8 cellular contexts compared by ENCODE assay signal in the genomic region with DNA sequence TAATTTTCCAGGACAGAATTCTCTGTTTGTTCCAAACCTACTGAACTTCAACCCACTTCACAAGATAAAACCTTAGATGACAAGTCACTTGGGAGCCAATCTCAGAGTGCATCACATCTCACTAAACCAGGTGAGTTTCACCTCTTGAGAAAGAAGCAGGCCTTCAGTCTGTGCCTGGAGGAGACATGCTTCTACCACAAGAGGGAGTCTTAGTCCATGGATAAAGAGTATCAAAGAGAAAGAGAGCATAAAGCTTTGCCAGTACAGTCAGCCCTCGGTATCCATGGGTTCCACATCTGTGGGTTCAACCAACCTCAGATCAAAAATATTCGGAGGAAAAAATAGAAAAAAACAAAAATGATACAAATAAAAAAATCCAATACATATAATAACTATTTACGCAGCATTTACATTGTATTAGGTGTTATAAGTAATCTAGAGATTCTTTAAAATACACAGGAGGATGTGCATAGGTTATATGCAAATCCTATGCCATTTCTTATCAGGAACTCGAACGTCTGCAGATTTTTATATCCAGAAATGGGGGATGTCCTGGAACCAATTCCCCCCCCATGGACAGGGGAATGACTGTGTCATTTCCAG. TPM values are rescaled to one million over a fixed set of nuclear protein-coding genes. Genes with fewer than 3 reads are reported as not detected.
DNase-seq lines count a peak whose midpoint lies in the region; ATAC-seq, FAIRE-seq and TF ChIP-seq lines count a peak whose summit lies in the region.

No MANE protein-coding gene starts in this region.

- ATAC-seq in HG03520 (IDR thresholded peaks at IDR 0.05; ENCODE audit: unreplicated experiment) (no peak), GM19328 (IDR thresholded peaks at IDR 0.05; ENCODE audit: unreplicated experiment) (no peak)

- TF ChIP-seq CTCF in Caco-2 (IDR thresholded peaks at IDR 0.05; ENCODE audit: insufficient read depth in 1 of 2, low read depth in 1 of 2, low read length in 1 of 2, severe bottlenecking in 1 of 2, unreplicated experiment in 1 of 2) (peak; percentile 81 to 87), astrocyte of the spinal cord (IDR thresholded peaks at IDR 0.05; ENCODE audit: low read depth, low read length) (peak; percentile 83), keratinocyte (optimal IDR thresholded peaks at IDR 0.05 in 1 of 3, IDR thresholded peaks at IDR 0.05 in 1 of 3, conservative IDR thresholded peaks at IDR 0.05 in 1 of 3; ENCODE audit: extremely low read depth in 1 of 3, insufficient read depth in 2 of 3, low read length in 3 of 3) (peak; percentile 69 to 84 (median 75)), type B pancreatic cell (conservative IDR thresholded peaks at IDR 0.05) (peak; percentile 80)

- POLR2A ChIA-PET in Caco-2 (lab: Charles Lee): no interaction called here

- no peak overlapping the region for H3K4me2 ChIP-seq in keratinocyte (ENCODE audit: control insufficient read depth, extremely low read depth, insufficient read depth, low read depth, low read length)

- H3K9me3 Mint-ChIP-seq in Caco-2 (ENCODE audit: unreplicated experiment): no peaks in the 10 kb centered on the region
- H3K9me3 Mint-ChIP-seq in type B pancreatic cell: no peaks in the 10 kb centered on the region

- H2AFZ ChIP-seq in keratinocyte (ENCODE audit: control insufficient read depth, low read length): no peak overlapping the region

- no peak for FAIRE-seq in GM19239 (lab: Jason Lieb, UNC)
- FAIRE-seq in keratinocyte (lab: Jason Lieb, UNC): no peak

- H3K27ac ChIP-seq in keratinocyte (ENCODE audit: control insufficient read depth, insufficient read depth, low read length): no peak overlapping the region

- H3K27me3 ChIP-seq in Caco-2 (replicated peaks; ENCODE audit: control insufficient read depth, insufficient read depth, low read length) (no peaks in the 10 kb centered on the region), keratinocyte (ENCODE audit: control insufficient read depth, extremely low read depth, insufficient read depth, low read length) (no peaks in the 10 kb centered on the region)

- H3K9me1 ChIP-seq in keratinocyte (ENCODE audit: control insufficient read depth, extremely low read depth, insufficient read depth, low read length): no peaks in the 10 kb centered on the region

- H3K4me1 ChIP-seq in Caco-2 (no peaks in the 10 kb centered on the region), keratinocyte (ENCODE audit: control insufficient read depth, extremely low read depth, insufficient read depth, low read length) (no peaks in the 10 kb centered on the region)

- H3K36me3 Mint-ChIP-seq in Caco-2 (ENCODE audit: insufficient read depth, unreplicated experiment) (peaks cover 52% of the 10 kb centered on the region), type B pancreatic cell (peaks cover 15% of the 10 kb centered on the region)

- H3K4me3 Mint-ChIP-seq in Caco-2 (ENCODE audit: unreplicated experiment) (no peak overlapping the region), type B pancreatic cell (no peak overlapping the region)

- H4K20me1 ChIP-seq in keratinocyte (ENCODE audit: control insufficient read depth, extremely low read depth, insufficient read depth, low read length): no peaks in the 10 kb centered on the region

- H3K36me3 ChIP-seq in Caco-2 (ENCODE audit: control insufficient read depth, insufficient read depth, low read length) (0 out of 2 replicates have a peak, but pooled peaks cover 1% of the 10 kb centered on the region), keratinocyte (ENCODE audit: control insufficient read depth in 2 of 2, extremely low read depth in 1 of 2, insufficient read depth in 2 of 2, low read length in 2 of 2) (peaks cover 4 to 12% of the 10 kb centered on the region in 2 experiments)

- no peaks in the 10 kb centered on the region for H3K27me3 Mint-ChIP-seq in Caco-2 (ENCODE audit: insufficient read depth, unreplicated experiment)
- H3K27me3 Mint-ChIP-seq in type B pancreatic cell: no peaks in the 10 kb centered on the region

- in situ Hi-C loops in astrocyte of the spinal cord (cut with HindIII; ENCODE audit: low sequenced_read_pairs): no loop called here

- intact Hi-C loops in Caco-2 (cut with micrococcal nuclease; ENCODE audit: unreplicated experiment): loop anchor here (1.0 to 2.0 kb wide), 3 partner anchors 43 to 289 kb away; no protein-coding TSS in a partner anchor

- dilution Hi-C loops in keratinocyte (cut with MboI; ENCODE audit: extremely low pct_ligation_motif_present, low sequenced_read_pairs): no loop called here

- H3K9ac ChIP-seq in keratinocyte (ENCODE audit: control insufficient read depth, extremely low read depth, insufficient read depth, low read length): no peak overlapping the region

- H3K4me3 ChIP-seq in Caco-2 (ENCODE audit: low read depth, low read length) (no peak overlapping the region), astrocyte of the spinal cord (ENCODE audit: low read depth, low read length) (no peak overlapping the region), keratinocyte (ENCODE audit: control insufficient read depth in 2 of 3, extremely low read depth in 1 of 3, insufficient read depth in 2 of 3, low read depth in 1 of 3, low read length in 3 of 3) (no peak overlapping the region)

- H3K79me2 ChIP-seq in keratinocyte (ENCODE audit: control insufficient read depth, insufficient read depth, low read length): no peaks in the 10 kb centered on the region

- H3K27ac Mint-ChIP-seq in Caco-2 (ENCODE audit: unreplicated experiment) (no peak overlapping the region), type B pancreatic cell (no peak overlapping the region)

- DNase-seq in Caco-2: peak; percentile 52 to 70
- peak; percentile 40 for DNase-seq in GM19239 (ENCODE audit: insufficient read length, low spot score)
- DNase-seq in NCI-H69 (lab: John Stamatoyannopoulos, UW): peak; percentile 70
- DNase-seq in astrocyte of the spinal cord (ENCODE audit: low read depth, low spot score): peak; percentile 58
- no peak for DNase-seq in keratinocyte (ENCODE audit: low read depth, low spot score)
- no peak for DNase-seq in type B pancreatic cell (ENCODE audit: extremely low spot score, unreplicated experiment)

- BruUV-seq in Caco-2 (replicated peaks; lab: Mats Ljungman, UMichigan): no TSS peak

- H3K4me1 Mint-ChIP-seq in Caco-2 (ENCODE audit: low read depth, unreplicated experiment) (no peaks in the 10 kb centered on the region), type B pancreatic cell (ENCODE audit: unreplicated experiment) (no peaks in the 10 kb centered on the region)

- CTCF ChIA-PET in Caco-2 (lab: Charles Lee): interaction anchor here (0.6 to 2.2 kb wide), 9 partner anchors 16 to 289 kb away, joined by 3 to 25 read pairs (median 4); a partner anchor contains a TSS

- H3K9me3 ChIP-seq in Caco-2: no peaks in the 10 kb centered on the region
- no peaks in the 10 kb centered on the region for H3K9me3 ChIP-seq in keratinocyte (ENCODE audit: control insufficient read depth, low read depth, low read length)

RNA-seq across cellular contexts. Expression of a gene that starts 37.7 kb away (rescaled TPM):
- total RNA-seq in Caco-2 (2022) (30.4 and 32.5 TPM in 2 replicates), type B pancreatic cell (ENCODE audit: low replicate concordance) (12.7 and 16.0 TPM in 2 replicates)
- polyA plus RNA-seq in keratinocyte: 169 to 226 TPM (median 210 TPM) in 3 replicates
- polyA plus RNA-seq in keratinocyte (2011; ENCODE audit: low read depth): 52.8 TPM
- 197 and 226 TPM in 2 replicates for polyA plus RNA-seq in keratinocyte (2011; cell fraction: cytosol; rRNA removed)
- polyA plus RNA-seq in keratinocyte (2011; cell fraction: nucleus; rRNA removed): 187 and 230 TPM in 2 replicates
- polyA plus RNA-seq in keratinocyte (2012; ENCODE audit: low replicate concordance): 115 and 211 TPM in 2 replicates
- 137 to 243 TPM (median 145 TPM) in 3 replicates for polyA minus RNA-seq in keratinocyte
- polyA minus RNA-seq in keratinocyte (2011; cell fraction: cytosol; rRNA and poly(A)+ RNA removed): 130 TPM
- polyA minus RNA-seq in keratinocyte (2011; cell fraction: nucleus; rRNA and poly(A)+ RNA removed): 77.0 and 108 TPM in 2 replicates

Comparison
In these comparisons a context has a peak if more than half of its experiments do, and no peak if none do; other contexts are left out.
1. DNase-seq: peak in Caco-2 (2 of 2), GM19239 (single experiment), NCI-H69 (single experiment) and astrocyte of the spinal cord (single experiment); none in keratinocyte (single experiment) and type B pancreatic cell (single experiment).
2. Peak in every context shown above with its lines, with median percentiles within 50 percentile points of each other: CTCF ChIP-seq.